ENCODE assay signal across 9 cellular contexts in the genomic region with DNA sequence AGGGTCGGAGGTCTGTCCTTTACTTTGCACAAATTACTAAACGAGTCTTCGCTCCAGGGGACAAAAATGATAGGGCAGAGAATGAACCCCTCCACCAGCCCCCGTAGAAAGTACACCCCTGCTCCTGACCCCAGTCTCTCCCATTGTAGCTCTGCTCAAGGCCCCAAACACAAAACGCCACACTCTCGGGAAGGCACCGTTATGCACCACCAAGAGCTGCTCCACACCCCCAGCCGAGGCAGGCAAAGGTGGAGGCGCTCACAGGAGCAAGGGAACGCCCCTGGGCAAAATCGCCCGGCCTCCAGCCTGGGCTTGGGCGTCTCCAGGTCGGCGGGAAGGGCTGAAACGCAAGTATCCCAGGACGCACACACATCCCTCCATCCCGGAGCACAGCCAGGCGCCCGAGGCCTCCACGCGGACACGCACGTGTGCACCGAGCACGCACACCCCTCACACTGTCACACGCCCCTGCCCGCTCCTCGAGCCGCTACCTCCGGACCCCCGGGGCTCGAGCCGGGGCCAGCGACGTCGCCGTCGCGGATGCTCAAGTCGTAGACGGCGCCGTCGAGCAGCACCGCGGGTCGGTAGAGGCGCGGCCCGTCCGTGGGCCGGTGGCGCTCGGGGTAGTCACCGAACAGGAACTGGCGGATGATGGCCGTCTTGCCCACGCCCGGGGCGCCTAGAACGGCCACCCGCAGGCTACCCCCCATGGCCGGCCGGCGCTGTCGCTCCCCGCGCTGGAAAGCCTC. TPM values are rescaled to one million over a fixed set of nuclear protein-coding genes. Genes with fewer than 3 reads are reported as not detected.
DNase-seq lines count a peak whose midpoint lies in the region; ATAC-seq, FAIRE-seq and TF ChIP-seq lines count a peak whose summit lies in the region.
"Had no signal": no experiment of that assay in that cellular context is flagged by ENCODE, and none has a peak within 500 bp of the region (broad histone marks: within the 10 kb centered on the region; RNA-seq: fewer than 3 reads in every experiment).

No MANE protein-coding gene starts in this region.

- peaks cover 30% of the 10 kb centered on the region for H4K20me1 ChIP-seq in astrocyte (ENCODE audit: insufficient read depth, low read length)

- H3K4me3 ChIP-seq in astrocyte (ENCODE audit: insufficient read depth, low read depth, low read length), result no peak overlapping the region

- CTCF ChIA-PET in GM10248 (lab: Yijun Ruan, JAX), result interaction anchor here (2.3 kb wide), 1 partner anchor 11 kb away, joined by 10 read pairs; no protein-coding TSS in a partner anchor

- H3K9me3 ChIP-seq in astrocyte (ENCODE audit: insufficient read depth, low read depth, low read length), result no peaks in the 10 kb centered on the region

- no peak for DNase-seq in stimulated activated naive CD8-positive, alpha-beta T cell treated with anti-CD3 and anti-CD28 coated beads, Interleukin-15, Interleukin-2, amounts not matched to agents 100 U/mL and 50 U/mL, for 24 hours
- DNase-seq in astrocyte (ENCODE audit: low read depth) (no peak), mesothelial cell of epicardium (ENCODE audit: low spot score in 2 of 2, unreplicated experiment in 2 of 2) (no peak), Kasumi-1 (lab: John Stamatoyannopoulos, UW) (no peak), GM10248 (ENCODE audit: extremely low spot score) (no peak)

- H3K4me1 Mint-ChIP-seq in stimulated activated naive CD8-positive, alpha-beta T cell treated with anti-CD3 and anti-CD28 coated beads, Interleukin-15, Interleukin-2, amounts not matched to agents 100 ng/mL and 50 ng/mL, for 24 hours (ENCODE audit: low read depth), result peaks cover 30% of the 10 kb centered on the region
- H3K4me1 Mint-ChIP-seq in astrocyte (ENCODE audit: low read depth, unreplicated experiment), result peaks cover 4% of the 10 kb centered on the region
- H3K4me1 Mint-ChIP-seq in mesothelial cell of epicardium, result peaks cover 13% of the 10 kb centered on the region

- H3K27ac ChIP-seq in astrocyte (ENCODE audit: low read depth, low read length), result no peak overlapping the region

- H3K79me2 ChIP-seq in astrocyte (ENCODE audit: insufficient read depth, low read length), result peaks cover 8% of the 10 kb centered on the region

- peaks cover 26% of the 10 kb centered on the region for H3K4me1 ChIP-seq in astrocyte (ENCODE audit: insufficient read depth, low read length)

- H3K27ac Mint-ChIP-seq in stimulated activated naive CD8-positive, alpha-beta T cell treated with anti-CD3 and anti-CD28 coated beads, Interleukin-15, Interleukin-2, amounts not matched to agents 100 ng/mL and 50 ng/mL, for 24 hours, result no peak overlapping the region
- H3K27ac Mint-ChIP-seq in astrocyte (ENCODE audit: unreplicated experiment), result peak overlapping the region; percentile 47
- no peak overlapping the region for H3K27ac Mint-ChIP-seq in mesothelial cell of epicardium

- no peak for FAIRE-seq in astrocyte (lab: Jason Lieb, UNC)
- FAIRE-seq: TTC549 had no signal

- H3K27me3 Mint-ChIP-seq in stimulated activated naive CD8-positive, alpha-beta T cell treated with anti-CD3 and anti-CD28 coated beads, Interleukin-15, Interleukin-2, amounts not matched to agents 100 ng/mL and 50 ng/mL, for 24 hours, result peaks cover 43% of the 10 kb centered on the region
- H3K27me3 Mint-ChIP-seq in astrocyte (ENCODE audit: low read depth, unreplicated experiment) (peaks cover 32% of the 10 kb centered on the region), mesothelial cell of epicardium (ENCODE audit: low read depth) (peaks cover 46% of the 10 kb centered on the region)

- H2AFZ ChIP-seq in astrocyte (ENCODE audit: low read depth, low read length), result no peak overlapping the region

- no peaks in the 10 kb centered on the region for H3K36me3 ChIP-seq in astrocyte (ENCODE audit: insufficient read depth, low read length)

- POLR2A ChIA-PET in GM10248 (lab: Yijun Ruan, JAX), result no interaction called here

- no peaks in the 10 kb centered on the region for H3K36me3 Mint-ChIP-seq in stimulated activated naive CD8-positive, alpha-beta T cell treated with anti-CD3 and anti-CD28 coated beads, Interleukin-15, Interleukin-2, amounts not matched to agents 100 ng/mL and 50 ng/mL, for 24 hours (ENCODE audit: low read depth)
- H3K36me3 Mint-ChIP-seq in astrocyte (ENCODE audit: low read depth, unreplicated experiment) (peaks cover 13% of the 10 kb centered on the region), mesothelial cell of epicardium (peaks cover 3% of the 10 kb centered on the region)

- no peaks in the 10 kb centered on the region for H3K9me3 Mint-ChIP-seq in stimulated activated naive CD8-positive, alpha-beta T cell treated with anti-CD3 and anti-CD28 coated beads, Interleukin-15, Interleukin-2, amounts not matched to agents 100 ng/mL and 50 ng/mL, for 24 hours
- H3K9me3 Mint-ChIP-seq in astrocyte (ENCODE audit: unreplicated experiment), result no peaks in the 10 kb centered on the region
- no peaks in the 10 kb centered on the region for H3K9me3 Mint-ChIP-seq in mesothelial cell of epicardium

- H3K27me3 ChIP-seq in astrocyte (ENCODE audit: insufficient read depth, low read length), result peaks cover 34% of the 10 kb centered on the region

- H3K4me3 Mint-ChIP-seq in stimulated activated naive CD8-positive, alpha-beta T cell treated with anti-CD3 and anti-CD28 coated beads, Interleukin-15, Interleukin-2, amounts not matched to agents 100 ng/mL and 50 ng/mL, for 24 hours, result peak overlapping the region; percentile 52
- H3K4me3 Mint-ChIP-seq in astrocyte (ENCODE audit: unreplicated experiment), result peak overlapping the region; percentile 67
- H3K4me3 Mint-ChIP-seq in mesothelial cell of epicardium, result peak overlapping the region; percentile 60

- ATAC-seq in stimulated activated naive CD8-positive, alpha-beta T cell treated with anti-CD3 and anti-CD28 coated beads, Interleukin-15, Interleukin-2, amounts not matched to agents 100 U/mL and 50 U/mL, for 24 hours, result no peak
- ATAC-seq in GM19324 (IDR thresholded peaks at IDR 0.05; ENCODE audit: low FRiP score, unreplicated experiment) (no peak), HG02970 (IDR thresholded peaks at IDR 0.05; ENCODE audit: low FRiP score, unreplicated experiment) (no peak)

- H3K4me2 ChIP-seq in astrocyte (ENCODE audit: low read length), result peak overlapping the region; percentile 75

- TF ChIP-seq CTCF in astrocyte (IDR thresholded peaks at IDR 0.05; ENCODE audit: insufficient read depth, low read depth, low read length) (no peak), mesothelial cell of epicardium (IDR thresholded peaks at IDR 0.05; ENCODE audit: unreplicated experiment) (no peak), GM10248 (IDR thresholded peaks at IDR 0.05; ENCODE audit: control extremely low read depth, extremely low read depth, low read depth, missing control alignments) (no peak)

- H3K9ac ChIP-seq in astrocyte (ENCODE audit: low read length), result no peak overlapping the region

RNA-seq across cellular contexts. Expression of a gene that starts 0.8 kb away (rescaled TPM):
- 0.19 and 1.5 TPM in 2 replicates for total RNA-seq in astrocyte
- 2.5 to 3.8 TPM (median 3.1 TPM) in 3 replicates for total RNA-seq in mesothelial cell of epicardium

RNA-seq across cellular contexts. Expression of a gene that starts 8.3 kb away (rescaled TPM):
- 24.3 and 26.0 TPM in 2 replicates for total RNA-seq in astrocyte
- 13.4 to 14.6 TPM (median 13.6 TPM) in 3 replicates for total RNA-seq in mesothelial cell of epicardium

RNA-seq across cellular contexts. Expression of a gene that starts 46.6 kb away (rescaled TPM):
- 173 and 199 TPM in 2 replicates for total RNA-seq in astrocyte
- 364 to 381 TPM (median 379 TPM) in 3 replicates for total RNA-seq in mesothelial cell of epicardium

RNA-seq across cellular contexts. Expression of a gene that starts 46.9 kb away (rescaled TPM):
- 35.6 and 39.2 TPM in 2 replicates for total RNA-seq in astrocyte
- total RNA-seq in mesothelial cell of epicardium, result 55.9 to 59.6 TPM (median 58.0 TPM) in 3 replicates
